ENCODE assay signal across 1 cellular context in the genomic region with DNA sequence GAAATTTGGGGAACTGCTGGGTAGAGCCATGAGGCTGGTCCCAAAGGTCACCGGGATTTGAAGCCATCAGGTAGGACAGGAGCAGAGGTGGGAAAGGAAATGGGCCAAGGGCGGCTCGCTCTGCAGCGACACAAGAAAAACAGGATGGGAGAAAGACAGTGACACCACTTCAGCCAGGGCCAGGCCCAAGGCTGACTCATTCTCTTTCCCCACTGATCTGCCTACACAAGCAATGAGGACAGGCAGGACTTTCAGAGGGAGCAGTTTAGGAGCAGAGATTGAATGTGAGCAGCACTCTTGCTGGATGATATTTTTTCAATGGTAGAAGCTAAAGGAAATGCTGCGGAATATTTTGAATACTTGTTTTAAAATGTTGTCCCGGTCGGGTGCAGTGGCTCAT.
TF ChIP-seq lines count a peak whose summit lies in the region.

No MANE protein-coding gene starts in this region.

TF ChIP-seq in HCT116, 20 proteins besides CTCF, POLR2A, EP300 and RAD21 (continued from another document):
- TF ChIP-seq, protein P1, sequence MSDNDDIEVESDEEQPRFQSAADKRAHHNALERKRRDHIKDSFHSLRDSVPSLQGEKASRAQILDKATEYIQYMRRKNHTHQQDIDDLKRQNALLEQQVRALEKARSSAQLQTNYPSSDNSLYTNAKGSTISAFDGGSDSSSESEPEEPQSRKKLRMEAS (IDR thresholded peaks at IDR 0.05): no peak
- TF ChIP-seq ELF1 (IDR thresholded peaks at IDR 0.05; ENCODE audit: borderline replicate concordance, low read depth) (no peak), JUND (IDR thresholded peaks at IDR 0.05) (no peak), ZNF274 (IDR thresholded peaks at IDR 0.05; ENCODE audit: low read depth, low read length) (no peak), TCF7L2 (IDR thresholded peaks at IDR 0.05; ENCODE audit: borderline replicate concordance, extremely low read depth, insufficient read depth, insufficient read length) (no peak), ZFX (IDR thresholded peaks at IDR 0.05) (no peak), POLR2AphosphoS5 (IDR thresholded peaks at IDR 0.05; ENCODE audit: low read depth, low read length) (no peak), EZH2 (IDR thresholded peaks at IDR 0.05) (no peak)
